ENCODE assay signal across 10 cellular contexts in the genomic region with DNA sequence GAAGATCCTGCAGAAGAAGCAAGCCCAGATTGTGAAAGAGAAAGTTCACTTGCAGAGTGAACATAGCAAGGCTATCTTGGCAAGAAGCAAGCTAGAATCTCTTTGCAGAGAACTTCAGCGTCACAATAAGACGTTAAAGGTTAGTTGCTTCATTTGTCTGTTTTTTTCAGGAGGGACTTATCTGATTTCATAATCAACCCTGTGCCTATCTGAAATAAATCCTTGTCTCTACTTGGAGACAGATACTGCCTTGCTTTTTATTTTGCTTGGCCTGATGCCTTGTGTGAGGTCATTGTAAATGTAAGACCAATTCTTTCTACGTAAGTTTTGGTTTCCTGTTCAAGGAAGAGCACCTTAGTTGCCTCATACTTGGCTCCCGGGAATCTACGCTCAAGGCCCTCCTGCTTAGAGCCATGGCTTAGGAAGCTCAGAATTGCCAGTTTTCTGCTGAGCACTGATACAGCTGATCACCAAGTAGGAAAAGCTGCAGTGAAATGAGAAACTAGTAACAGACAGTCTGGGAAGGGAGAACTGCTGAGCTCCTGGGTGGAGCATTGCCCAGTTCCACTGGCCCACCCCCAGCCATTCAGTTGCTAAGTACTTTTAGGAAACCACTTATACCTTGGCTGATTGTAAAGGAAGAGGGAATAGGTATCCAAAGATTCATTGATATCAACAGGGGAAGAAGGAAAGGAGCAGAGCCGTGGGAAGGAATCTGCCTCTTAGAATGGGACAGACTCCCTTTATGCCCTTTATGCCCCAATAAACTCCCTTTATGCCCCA. TPM values are rescaled to one million over a fixed set of nuclear protein-coding genes. Genes with fewer than 3 reads are reported as not detected.
DNase-seq lines count a peak whose midpoint lies in the region; ATAC-seq and TF ChIP-seq lines count a peak whose summit lies in the region.
"Had no signal": no experiment of that assay in that cellular context is flagged by ENCODE, and none has a peak within 500 bp of the region (broad histone marks: within the 10 kb centered on the region; RNA-seq: fewer than 3 reads in every experiment).

No MANE protein-coding gene starts in this region.

- no peak for TF ChIP-seq POLR2A in esophagus muscularis mucosa (IDR thresholded peaks at IDR 0.05; ENCODE audit: low read depth)

- peaks cover 18% of the 10 kb centered on the region for H3K4me1 Mint-ChIP-seq in activated CD4-positive, alpha-beta memory T cell treated with anti-CD3 and anti-CD28 coated beads, Interleukin-2, amount 10 ng/mL, durations not matched to agents 7 days and 5 days
- H3K4me1 Mint-ChIP-seq: B cell had no signal

- H3K4me3 ChIP-seq in esophagus muscularis mucosa (no peak overlapping the region), muscle layer of colon (ENCODE audit: low read depth in 1 of 2, low read length in 2 of 2) (no peak overlapping the region)

- peak; percentile 75 for DNase-seq in A172 (ENCODE audit: low spot score)
- DNase-seq in NCI-H460 (ENCODE audit: extremely low read depth, low read depth), result peak; percentile 82
- DNase-seq in esophagus muscularis mucosa (ENCODE audit: extremely low spot score), result no peak
- no peak for DNase-seq in activated CD4-positive, alpha-beta memory T cell treated with anti-CD3 and anti-CD28 coated beads, Interleukin-2, amount 10 ng/mL, durations not matched to agents 7 days and 5 days
- DNase-seq in anterior cingulate cortex (lab: John Stamatoyannopoulos, UW), result no peak
- DNase-seq in NCI-H69 (lab: John Stamatoyannopoulos, UW), result no peak
- DNase-seq: activated CD4-positive, alpha-beta T cell treated with anti-CD3 and anti-CD28 coated beads, Interleukin-2, amount 50 U/mL, for 1 hour had no signal

- H3K36me3 Mint-ChIP-seq in activated CD4-positive, alpha-beta memory T cell treated with anti-CD3 and anti-CD28 coated beads, Interleukin-2, amount 10 ng/mL, durations not matched to agents 7 days and 5 days (ENCODE audit: low read depth), result peaks cover 12% of the 10 kb centered on the region

- H3K4me3 Mint-ChIP-seq in activated CD4-positive, alpha-beta memory T cell treated with anti-CD3 and anti-CD28 coated beads, Interleukin-2, amount 10 ng/mL, durations not matched to agents 7 days and 5 days, result no peak overlapping the region
- H3K4me3 Mint-ChIP-seq: B cell had no signal

- 61% methylated on average over 6 of the region's 6 CpGs for WGBS in esophagus muscularis mucosa

- intact Hi-C loops in esophagus muscularis mucosa (cut with DNase I), result loop anchor here (5.0 to 10.0 kb wide), 3 partner anchors 39 to 866 kb away; no protein-coding TSS in a partner anchor

- H3K9ac ChIP-seq in muscle layer of colon (ENCODE audit: low read length), result no peak overlapping the region

- POLR2A ChIA-PET in activated CD4-positive, alpha-beta memory T cell treated with anti-CD3 and anti-CD28 coated beads, Interleukin-2, amount 10 ng/mL, durations not matched to agents 7 days and 5 days (lab: Charles Lee), result no interaction called here

- peaks cover 0 to 27% (median 17%) of the 10 kb centered on the region in 4 donors for H3K4me1 ChIP-seq in esophagus muscularis mucosa
- H3K4me1 ChIP-seq in muscle layer of colon (ENCODE audit: insufficient read depth, low read length), result peaks cover 13% of the 10 kb centered on the region

- H3K27ac Mint-ChIP-seq in activated CD4-positive, alpha-beta memory T cell treated with anti-CD3 and anti-CD28 coated beads, Interleukin-2, amount 10 ng/mL, durations not matched to agents 7 days and 5 days, result no peak overlapping the region
- H3K27ac Mint-ChIP-seq: B cell had no signal

- no peaks in the 10 kb centered on the region for H3K9me3 Mint-ChIP-seq in activated CD4-positive, alpha-beta memory T cell treated with anti-CD3 and anti-CD28 coated beads, Interleukin-2, amount 10 ng/mL, durations not matched to agents 7 days and 5 days

- H3K27me3 Mint-ChIP-seq in activated CD4-positive, alpha-beta memory T cell treated with anti-CD3 and anti-CD28 coated beads, Interleukin-2, amount 10 ng/mL, durations not matched to agents 7 days and 5 days, result no peaks in the 10 kb centered on the region
- H3K27me3 Mint-ChIP-seq: B cell had no signal

- no peak for ATAC-seq in HG03571 (IDR thresholded peaks at IDR 0.05; ENCODE audit: unreplicated experiment)

- no peak for TF ChIP-seq EP300 in esophagus muscularis mucosa (IDR thresholded peaks at IDR 0.05)

- H3K27ac ChIP-seq in esophagus muscularis mucosa (replicated peaks in 1 of 4), result peak overlapping the region; percentile 71 to 79 (median 74)
- peak overlapping the region; percentile 21 for H3K27ac ChIP-seq in muscle layer of colon (ENCODE audit: low read depth, low read length)

- H3K9me3 ChIP-seq in esophagus muscularis mucosa, result no peaks in the 10 kb centered on the region
- H3K9me3 ChIP-seq in muscle layer of colon (ENCODE audit: low read length), result no peaks in the 10 kb centered on the region

- TF ChIP-seq CTCF in esophagus muscularis mucosa (IDR thresholded peaks at IDR 0.05), result no peak

- H3K36me3 ChIP-seq in esophagus muscularis mucosa, result peaks cover 0 to 42% (median 34%) of the 10 kb centered on the region in 4 donors
- H3K36me3 ChIP-seq in muscle layer of colon (ENCODE audit: insufficient read depth, low read length), result peaks cover 34% of the 10 kb centered on the region

- CTCF ChIA-PET in activated CD4-positive, alpha-beta memory T cell treated with anti-CD3 and anti-CD28 coated beads, Interleukin-2, amount 10 ng/mL, durations not matched to agents 7 days and 5 days (lab: Charles Lee), result interaction anchor here (1.5 kb wide), 1 partner anchor 55 kb away, joined by 5 read pairs; no protein-coding TSS in a partner anchor

- H3K27me3 ChIP-seq in esophagus muscularis mucosa (no peaks in the 10 kb centered on the region), muscle layer of colon (ENCODE audit: control insufficient read depth in 1 of 2, insufficient read depth in 2 of 2, low read length in 2 of 2) (no peaks in the 10 kb centered on the region)

RNA-seq across cellular contexts. Expression of a gene that starts 41.8 kb away (rescaled TPM):
- 260 and 261 TPM in 2 replicates for total RNA-seq in A172 (2014; rRNA removed; shearing (Covaris generic))
- 130 and 146 TPM in 2 replicates for total RNA-seq in NCI-H460 (2014; rRNA removed; shearing (Covaris generic))
- 194 and 204 TPM in 2 replicates for polyA plus RNA-seq in NCI-H460 (2014; cell fraction: nucleus; rRNA removed)
- total RNA-seq in esophagus muscularis mucosa, result 100 to 1,000 TPM; 105 to 150 (median 125) TPM
- total RNA-seq in activated CD4-positive, alpha-beta memory T cell treated with anti-CD3 and anti-CD28 coated beads, Interleukin-2, amount 10 ng/mL, durations not matched to agents 7 days and 5 days, result 100 to 1,000 TPM; 137 to 140 TPM

RNA-seq across cellular contexts. Expression of a gene that starts 42.1 kb away (rescaled TPM):
- total RNA-seq in A172 (2014; rRNA removed; shearing (Covaris generic)), result 14.7 and 21.1 TPM in 2 replicates
- 32.6 and 38.3 TPM in 2 replicates for total RNA-seq in NCI-H460 (2014; rRNA removed; shearing (Covaris generic))
- 33.4 and 45.7 TPM in 2 replicates for polyA plus RNA-seq in NCI-H460 (2014; cell fraction: nucleus; rRNA removed)
- total RNA-seq in esophagus muscularis mucosa, result 10 to 100 TPM in 3 of 4 donors, 1 to 10 TPM in 1; 9.6 to 13.6 (median 11.9) TPM
- 1 to 10 TPM; 9.4 to 9.8 TPM for total RNA-seq in activated CD4-positive, alpha-beta memory T cell treated with anti-CD3 and anti-CD28 coated beads, Interleukin-2, amount 10 ng/mL, durations not matched to agents 7 days and 5 days

Comparison
In these comparisons a context has a peak if more than half of its experiments do, and no peak if none do; other contexts are left out.
1. DNase-seq: peak in A172 (single experiment) and NCI-H460 (single experiment); none in esophagus muscularis mucosa (single experiment), activated CD4-positive, alpha-beta memory T cell treated with anti-CD3 and anti-CD28 coated beads, Interleukin-2, amount 10 ng/mL, durations not matched to agents 7 days and 5 days (single experiment), anterior cingulate cortex (0 of 58) and NCI-H69 (single experiment).